In genomic region chr1:62180054-62180453, GRCh38 we compare ENCODE assay signal across 11 cellular contexts. TPM values are rescaled to one million over a fixed set of nuclear protein-coding genes. Genes with fewer than 3 reads are reported as not detected.
DNase-seq lines count a peak whose midpoint lies in the region; TF ChIP-seq lines count a peak whose summit lies in the region.
"Not testable (repeated sequence)": the region's sequence is repeated elsewhere in the genome, so short reads cannot be mapped to it uniquely, and the experiment has no call there.
"Had no signal": no experiment of that assay in that cellular context is flagged by ENCODE, and none has a peak within 500 bp of the region (broad histone marks: within the 10 kb centered on the region; RNA-seq: fewer than 3 reads in every experiment).

No MANE protein-coding gene starts in this region.

- H3K79me2 ChIP-seq in H9 (ENCODE audit: insufficient read depth, low read length); SK-N-SH (ENCODE audit: insufficient read depth); mammary epithelial cell (ENCODE audit: insufficient read depth, low read length); mesendoderm (ENCODE audit: control insufficient read depth, insufficient read depth, low read length): not testable (repeated sequence)

- H2AFZ ChIP-seq in H9 (ENCODE audit: low read length); SK-N-SH (ENCODE audit: low read depth): not testable (repeated sequence)
- peak overlapping the region; percentile 27 for H2AFZ ChIP-seq in mammary epithelial cell (ENCODE audit: low read depth, low read length)

- not testable (repeated sequence) for H4K8ac ChIP-seq in H9 (replicated peaks; ENCODE audit: insufficient read length, low read depth, low read length); mesendoderm (ENCODE audit: low read depth, low read length)

- H2AK5ac ChIP-seq in H9 (ENCODE audit: insufficient read length, low read length); mesendoderm (ENCODE audit: low read length): not testable (repeated sequence)

- not testable (repeated sequence) for H3K18ac ChIP-seq in H9 (ENCODE audit: insufficient read length, low read depth, low read length); mesendoderm (ENCODE audit: low read length)

- H4K91ac ChIP-seq in H9 (ENCODE audit: insufficient read length, low read depth, low read length) = not testable (repeated sequence)

- peak overlapping the region; percentile 31 for H2BK120ac ChIP-seq in H9 (ENCODE audit: low read depth, low read length, poor library complexity, severe bottlenecking)
- not testable (repeated sequence) for H2BK120ac ChIP-seq in mesendoderm (ENCODE audit: low read depth, low read length)

- not testable (repeated sequence) for H2BK5ac ChIP-seq in H9 (ENCODE audit: insufficient read length, low read length); mesendoderm (ENCODE audit: low read length)

- not testable (repeated sequence) for H3K9me3 ChIP-seq in H9 (ENCODE audit: control insufficient read depth, low read depth, low read length); SK-N-SH; mammary epithelial cell (replicated peaks; ENCODE audit: insufficient read depth, low read length)

- not testable (repeated sequence) for H3K9ac ChIP-seq in H9 (ENCODE audit: extremely low read depth, insufficient read length, low read length); SK-N-SH; mammary epithelial cell (ENCODE audit: insufficient read depth, low read length); mesendoderm (ENCODE audit: low read length)

- DNase-seq in H9; SK-N-SH; mammary epithelial cell; mesendoderm; type B pancreatic cell (ENCODE audit: extremely low spot score, unreplicated experiment): not testable (repeated sequence)
- DNase-seq in NCI-H1694 treated with DMSO at 0.1 percent for 48 hours (lab: John Stamatoyannopoulos, UW) (peak; percentile 60), NCI-H82 (lab: John Stamatoyannopoulos, UW) (peak; percentile 31)

- H3K4me2 ChIP-seq in H9 (ENCODE audit: insufficient read depth, insufficient read length, low read length); SK-N-SH; mesendoderm (ENCODE audit: low read length): not testable (repeated sequence)
- peak overlapping the region; percentile 56 for H3K4me2 ChIP-seq in mammary epithelial cell (ENCODE audit: insufficient read depth, low read depth, low read length)

- H3K36me3 ChIP-seq in SK-N-SH (replicated peaks in 1 of 2; ENCODE audit: control insufficient read depth in 1 of 2, insufficient read depth in 2 of 2, low read length in 1 of 2); mammary epithelial cell (ENCODE audit: insufficient read depth, low read length); mesendoderm (ENCODE audit: control insufficient read depth, insufficient read depth, low read length): not testable (repeated sequence)

- not testable (repeated sequence) for H4K5ac ChIP-seq in H9 (ENCODE audit: insufficient read length, low read depth, low read length); mesendoderm (ENCODE audit: low read length)

- H3K27me3 ChIP-seq in H9 (ENCODE audit: insufficient read depth, low read length); SK-N-SH (ENCODE audit: insufficient read depth); mammary epithelial cell (ENCODE audit: insufficient read depth, low read length); mesendoderm (ENCODE audit: insufficient read depth, low read length, poor library complexity): not testable (repeated sequence)

- TF ChIP-seq CTCF in H9 (conservative IDR thresholded peaks at IDR 0.05); SK-N-SH (IDR thresholded peaks at IDR 0.05); mammary epithelial cell (conservative IDR thresholded peaks at IDR 0.05 in 1 of 2, IDR thresholded peaks at IDR 0.05 in 1 of 2; ENCODE audit: extremely low read depth in 1 of 2, insufficient read depth in 1 of 2, low read depth in 1 of 2, low read length in 2 of 2); type B pancreatic cell (conservative IDR thresholded peaks at IDR 0.05): not testable (repeated sequence)

- H3K4me1 Mint-ChIP-seq in H9 (peaks cover 83 to 87% of the 10 kb centered on the region in 2 experiments), type B pancreatic cell (ENCODE audit: unreplicated experiment) (peaks cover 50% of the 10 kb centered on the region)

- in situ Hi-C loops in mammary epithelial cell (cut with MboI; ENCODE audit: low sequenced_read_pairs in 2 of 2) = not testable (repeated sequence)

- not testable (repeated sequence) for H2BK12ac ChIP-seq in H9 (ENCODE audit: insufficient read length, low read depth, low read length)

- H3K4me3 Mint-ChIP-seq in H9 = 0 out of 5 replicates have a peak overlapping the region, but pooled peaks of 1 of the 2 experiments have one; percentile 31
- not testable (repeated sequence) for H3K4me3 Mint-ChIP-seq in type B pancreatic cell

- H3K14ac ChIP-seq in H9 (ENCODE audit: insufficient read depth, low read length) = not testable (repeated sequence)

- BruUV-seq in mammary epithelial cell (replicated peaks; lab: Mats Ljungman, UMichigan) = not testable (repeated sequence)

- peak overlapping the region; percentile 25 for H3K27ac ChIP-seq in H9 (ENCODE audit: insufficient read length, low read depth, low read length)
- H3K27ac ChIP-seq in SK-N-SH (ENCODE audit: low read depth in 2 of 2, low read length in 1 of 2); mammary epithelial cell (ENCODE audit: insufficient read depth, low read depth, low read length); mesendoderm (ENCODE audit: low read depth, low read length): not testable (repeated sequence)

- not testable (repeated sequence) for H2BK15ac ChIP-seq in H9 (ENCODE audit: low read depth, low read length); mesendoderm (replicated peaks; ENCODE audit: low read depth)

- CTCF ChIA-PET in SK-N-SH (lab: Yijun Ruan, JAX) = interaction anchor here (0.9 to 2.2 kb wide), 3 partner anchors 105 to 227 kb away, joined by 3 to 14 read pairs (median 4); no protein-coding TSS in a partner anchor
- CTCF ChIA-PET in mammary epithelial cell (lab: Charles Lee; ENCODE audit: low non-redundant PET) = not testable (repeated sequence)

- not testable (repeated sequence) for H3F3A ChIP-seq in SK-N-SH (replicated peaks; ENCODE audit: insufficient read depth)

- not testable (repeated sequence) for H3K27ac Mint-ChIP-seq in H9
- peak overlapping the region; percentile 63 for H3K27ac Mint-ChIP-seq in type B pancreatic cell

- not testable (repeated sequence) for H3K23me2 ChIP-seq in H9 (ENCODE audit: insufficient read length, low read depth, low read length, poor library complexity, severe bottlenecking)

- H3K9me2 ChIP-seq in SK-N-SH = not testable (repeated sequence)

- not testable (repeated sequence) for TF ChIP-seq EP300 in SK-N-SH (IDR thresholded peaks at IDR 0.05; ENCODE audit: borderline replicate concordance in 1 of 2, low read depth in 1 of 2, low read length in 1 of 2)

- dilution Hi-C loops in mammary epithelial cell (cut with HindIII; ENCODE audit: low sequenced_read_pairs) = loop anchor here (5.0 kb wide), 1 partner anchor 102 kb away; no protein-coding TSS in a partner anchor

- peaks cover 16% of the 10 kb centered on the region; the same call in 1 of the 2 replicates for H3K4me1 ChIP-seq in H9 (ENCODE audit: insufficient read depth, low read length)
- not testable (repeated sequence) for H3K4me1 ChIP-seq in SK-N-SH (ENCODE audit: control insufficient read depth in 1 of 2, insufficient read depth in 2 of 2, low read depth in 1 of 2, low read length in 1 of 2)
- H3K4me1 ChIP-seq in mammary epithelial cell (ENCODE audit: insufficient read depth, low read length) = peaks cover 10% of the 10 kb centered on the region
- H3K4me1 ChIP-seq in mesendoderm (ENCODE audit: control insufficient read depth, low read depth, low read length) = peaks cover 11% of the 10 kb centered on the region

- H3T11ph ChIP-seq in H9 (ENCODE audit: low read length) = not testable (repeated sequence)

- not testable (repeated sequence) for H3K9me3 Mint-ChIP-seq in H9, type B pancreatic cell

- H3K56ac ChIP-seq in H9 (ENCODE audit: insufficient read length, low read depth, low read length) = not testable (repeated sequence)
- H3K56ac ChIP-seq in mesendoderm (ENCODE audit: low read length) = peak overlapping the region; percentile 44

- TF ChIP-seq RAD21 in SK-N-SH (IDR thresholded peaks at IDR 0.05; ENCODE audit: low read length) = not testable (repeated sequence)

- H2BK20ac ChIP-seq in H9 (ENCODE audit: low read depth, low read length, poor library complexity, severe bottlenecking) = not testable (repeated sequence)

- POLR2A ChIA-PET in SK-N-SH (lab: Yijun Ruan, JAX) = not testable (repeated sequence)

- H3K36me3 Mint-ChIP-seq in H9 (ENCODE audit: insufficient read depth in 1 of 3, low read depth in 3 of 3); type B pancreatic cell: not testable (repeated sequence)

- H3K23ac ChIP-seq in H9 (ENCODE audit: insufficient read length, low read depth, low read length); mesendoderm (ENCODE audit: low read length): not testable (repeated sequence)

- not testable (repeated sequence) for H3K4me3 ChIP-seq in SK-N-SH (ENCODE audit: low read depth in 2 of 2, low read length in 1 of 2); mammary epithelial cell (replicated peaks in 1 of 3; ENCODE audit: insufficient read depth in 1 of 3, low read depth in 2 of 3, low read length in 3 of 3); mesendoderm (ENCODE audit: low read length)

- not testable (repeated sequence) for H3K4ac ChIP-seq in H9 (ENCODE audit: low read depth, low read length); mesendoderm (ENCODE audit: low read depth, low read length)

- no CpG with 5 or more reads among the region's 4 CpGs for WGBS in H9 (ENCODE audit: extremely low coverage, insufficient read length, low lambda C conversion rate)
- WGBS in SK-N-SH (ENCODE audit: low lambda C conversion rate) = 51% methylated on average over 4 of the region's 4 CpGs
- 32% methylated on average over 4 of the region's 4 CpGs for WGBS in mammary epithelial cell (ENCODE audit: low coverage, missing lambda C conversion rate)
- WGBS in mesendoderm (ENCODE audit: extremely low coverage, insufficient coverage, low lambda C conversion rate) = no CpG with 5 or more reads among the region's 4 CpGs

- not testable (repeated sequence) for H3K27me3 Mint-ChIP-seq in H9 (ENCODE audit: low read depth); type B pancreatic cell

- intact Hi-C loops in mammary epithelial cell (cut with micrococcal nuclease) = not testable (repeated sequence)

- not testable (repeated sequence) for H3K79me1 ChIP-seq in H9 (ENCODE audit: insufficient read depth, low read depth, low read length, poor library complexity, severe bottlenecking); mesendoderm (ENCODE audit: low read length)

- not testable (repeated sequence) for H4K20me1 ChIP-seq in H9 (ENCODE audit: control insufficient read depth, insufficient read depth, insufficient read length); SK-N-SH (ENCODE audit: insufficient read depth); mammary epithelial cell (ENCODE audit: insufficient read depth, low read length)

RNA-seq across cellular contexts. Expression of gene L1TD1, which starts 14.6 kb away (rescaled TPM):
- total RNA-seq in H9 (2021) = 422 and 423 TPM in 2 replicates
- polyA plus RNA-seq in SK-N-SH (2012; rRNA removed) = not detected in 2 replicates
- not detected in 2 replicates for polyA plus RNA-seq in SK-N-SH (2012; cell fraction: cytosol; rRNA removed)
- not detected in 2 replicates for polyA plus RNA-seq in SK-N-SH (2012; cell fraction: nucleus; rRNA removed)
- 10 to 100 TPM in 1 of 2 donors, under 1 TPM in 1; 0.07 to 18.3 TPM for total RNA-seq in mammary epithelial cell
- polyA plus RNA-seq in mammary epithelial cell = 0.37 TPM
- not detected for polyA minus RNA-seq in mammary epithelial cell
- 489 TPM for polyA plus RNA-seq in mesendoderm (2013, experiment 1 of 2)
- 482 TPM for polyA plus RNA-seq in mesendoderm (2013, experiment 2 of 2)
- total RNA-seq in type B pancreatic cell (ENCODE audit: low replicate concordance) = 2.9 and 6.2 TPM in 2 replicates
- total RNA-seq: B cell, Calu3, HepG2, HT-29 had no signal
- polyA plus RNA-seq: HepG2 had no signal

Comparison
In these comparisons a context has a peak if more than half of its experiments do, and no peak if none do; other contexts are left out.
1. RNA of gene L1TD1, which starts 14.6 kb away (total RNA-seq): 422 to 423 TPM in H9; 0.07 to 18.3 TPM in mammary epithelial cell and 2.9 to 6.2 TPM in type B pancreatic cell; every median in the first group is over 10 times any median in the second.